In the genomic region with DNA sequence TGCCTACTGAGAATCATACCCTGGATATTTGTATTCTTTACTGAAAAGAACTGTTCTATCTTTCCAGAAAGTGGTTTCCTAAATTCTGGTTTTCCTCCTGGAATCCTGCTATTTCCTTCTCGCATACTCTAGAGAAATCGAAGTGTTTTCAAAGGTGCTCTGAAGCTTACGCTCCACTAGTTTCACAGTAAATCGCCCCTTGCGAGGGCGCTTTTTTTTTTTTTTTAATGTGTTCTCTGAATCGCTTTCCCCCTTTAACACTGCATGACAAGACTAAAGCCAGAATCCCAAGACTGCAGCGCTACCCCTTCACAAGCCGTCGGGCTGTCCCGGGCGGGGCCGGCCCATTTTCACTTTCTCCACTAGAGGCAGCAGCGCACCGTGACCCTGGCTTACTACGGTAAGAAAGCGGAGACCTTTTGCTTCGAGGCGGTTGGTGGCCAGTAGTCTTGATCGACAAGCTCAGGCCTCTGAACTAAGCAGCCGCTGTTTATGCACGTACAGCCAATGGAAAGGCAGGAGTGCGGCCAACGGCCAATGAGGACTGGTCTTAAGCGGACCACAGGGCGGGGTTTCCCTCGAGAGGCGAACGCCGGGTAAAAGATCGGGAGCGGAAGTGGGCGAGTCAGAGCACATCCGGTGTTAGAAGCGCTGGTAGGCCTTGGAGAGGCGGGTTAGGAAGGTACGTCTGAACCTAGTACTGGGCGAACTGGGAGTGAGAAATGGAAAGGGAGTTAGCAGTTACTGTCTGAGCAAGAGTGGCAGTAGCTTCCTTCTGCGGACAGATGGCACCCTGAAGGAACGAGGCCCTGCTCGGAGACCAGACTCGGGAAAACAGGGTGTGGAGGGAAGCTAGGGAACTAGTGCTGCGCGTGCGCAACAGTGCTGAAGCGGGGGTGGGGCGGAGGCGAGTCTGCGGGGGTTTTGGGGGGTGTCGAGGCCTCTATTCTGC, we compare ENCODE assay signal across 1 cellular context.
TF ChIP-seq lines count a peak whose summit lies in the region.

A gene with protein sequence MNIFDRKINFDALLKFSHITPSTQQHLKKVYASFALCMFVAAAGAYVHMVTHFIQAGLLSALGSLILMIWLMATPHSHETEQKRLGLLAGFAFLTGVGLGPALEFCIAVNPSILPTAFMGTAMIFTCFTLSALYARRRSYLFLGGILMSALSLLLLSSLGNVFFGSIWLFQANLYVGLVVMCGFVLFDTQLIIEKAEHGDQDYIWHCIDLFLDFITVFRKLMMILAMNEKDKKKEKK (plus strand): TSS at position 628 of the 952 bp plus-strand sequence. CDS start 10,937 bp downstream, outside the sequence.

TF ChIP-seq in HepG2, 621 proteins besides CTCF, POLR2A, EP300 and RAD21 (continued from another document and continues in another):
- TF ChIP-seq, protein P1, sequence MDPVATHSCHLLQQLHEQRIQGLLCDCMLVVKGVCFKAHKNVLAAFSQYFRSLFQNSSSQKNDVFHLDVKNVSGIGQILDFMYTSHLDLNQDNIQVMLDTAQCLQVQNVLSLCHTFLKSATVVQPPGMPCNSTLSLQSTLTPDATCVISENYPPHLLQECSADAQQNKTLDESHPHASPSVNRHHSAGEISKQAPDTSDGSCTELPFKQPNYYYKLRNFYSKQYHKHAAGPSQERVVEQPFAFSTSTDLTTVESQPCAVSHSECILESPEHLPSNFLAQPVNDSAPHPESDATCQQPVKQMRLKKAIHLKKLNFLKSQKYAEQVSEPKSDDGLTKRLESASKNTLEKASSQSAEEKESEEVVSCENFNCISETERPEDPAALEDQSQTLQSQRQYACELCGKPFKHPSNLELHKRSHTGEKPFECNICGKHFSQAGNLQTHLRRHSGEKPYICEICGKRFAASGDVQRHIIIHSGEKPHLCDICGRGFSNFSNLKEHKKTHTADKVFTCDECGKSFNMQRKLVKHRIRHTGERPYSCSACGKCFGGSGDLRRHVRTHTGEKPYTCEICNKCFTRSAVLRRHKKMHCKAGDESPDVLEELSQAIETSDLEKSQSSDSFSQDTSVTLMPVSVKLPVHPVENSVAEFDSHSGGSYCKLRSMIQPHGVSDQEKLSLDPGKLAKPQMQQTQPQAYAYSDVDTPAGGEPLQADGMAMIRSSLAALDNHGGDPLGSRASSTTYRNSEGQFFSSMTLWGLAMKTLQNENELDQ (CRISPR knock-in tag; IDR thresholded peaks at IDR 0.05; ENCODE audit: borderline replicate concordance): no peak
- no peak for TF ChIP-seq ATRX (CRISPR knock-in tag; IDR thresholded peaks at IDR 0.05; ENCODE audit: borderline replicate concordance)
- no peak for TF ChIP-seq SYNCRIP (IDR thresholded peaks at IDR 0.05; ENCODE audit: insufficient read depth, low read depth, low read length)
- TF ChIP-seq ATAD3A (CRISPR knock-in tag; IDR thresholded peaks at IDR 0.05): no peak
- TF ChIP-seq ATM (IDR thresholded peaks at IDR 0.05; ENCODE audit: borderline replicate concordance): no peak
- TF ChIP-seq GATAD1 (CRISPR knock-in tag; IDR thresholded peaks at IDR 0.05): peak; percentile 87
- peak; percentile 92 for TF ChIP-seq NFYC (CRISPR knock-in tag; IDR thresholded peaks at IDR 0.05)
- peak in 1 of 2 experiments; percentile 76; a peak in 1 of 4 replicates for TF ChIP-seq KLF16 (CRISPR knock-in tag; IDR thresholded peaks at IDR 0.05)
- TF ChIP-seq, protein P2, sequence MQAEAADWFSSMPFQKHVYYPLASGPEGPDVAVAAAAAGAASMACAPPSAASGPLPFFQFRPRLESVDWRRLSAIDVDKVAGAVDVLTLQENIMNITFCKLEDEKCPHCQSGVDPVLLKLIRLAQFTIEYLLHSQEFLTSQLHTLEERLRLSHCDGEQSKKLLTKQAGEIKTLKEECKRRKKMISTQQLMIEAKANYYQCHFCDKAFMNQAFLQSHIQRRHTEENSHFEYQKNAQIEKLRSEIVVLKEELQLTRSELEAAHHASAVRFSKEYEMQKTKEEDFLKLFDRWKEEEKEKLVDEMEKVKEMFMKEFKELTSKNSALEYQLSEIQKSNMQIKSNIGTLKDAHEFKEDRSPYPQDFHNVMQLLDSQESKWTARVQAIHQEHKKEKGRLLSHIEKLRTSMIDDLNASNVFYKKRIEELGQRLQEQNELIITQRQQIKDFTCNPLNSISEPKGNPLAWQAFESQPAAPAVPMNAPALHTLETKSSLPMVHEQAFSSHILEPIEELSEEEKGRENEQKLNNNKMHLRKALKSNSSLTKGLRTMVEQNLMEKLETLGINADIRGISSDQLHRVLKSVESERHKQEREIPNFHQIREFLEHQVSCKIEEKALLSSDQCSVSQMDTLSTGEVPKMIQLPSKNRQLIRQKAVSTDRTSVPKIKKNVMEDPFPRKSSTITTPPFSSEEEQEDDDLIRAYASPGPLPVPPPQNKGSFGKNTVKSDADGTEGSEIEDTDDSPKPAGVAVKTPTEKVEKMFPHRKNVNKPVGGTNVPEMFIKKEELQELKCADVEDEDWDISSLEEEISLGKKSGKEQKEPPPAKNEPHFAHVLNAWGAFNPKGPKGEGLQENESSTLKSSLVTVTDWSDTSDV (CRISPR knock-in tag; IDR thresholded peaks at IDR 0.05): no peak
- TF ChIP-seq FUBP1 (CRISPR knock-in tag; IDR thresholded peaks at IDR 0.05; ENCODE audit: borderline replicate concordance): no peak
- TF ChIP-seq FOXP1 (IDR thresholded peaks at IDR 0.05): no peak
- TF ChIP-seq FOXP1 (CRISPR knock-in tag; IDR thresholded peaks at IDR 0.05): 0 out of 2 replicates have a peak, but pooled peaks have one; percentile 26
- TF ChIP-seq EZH2 (conservative IDR thresholded peaks at IDR 0.05; ENCODE audit: low read depth, low read length): no peak
- TF ChIP-seq CERS6 (CRISPR knock-in tag; IDR thresholded peaks at IDR 0.05): no peak
- no peak for TF ChIP-seq SNRNP70 (IDR thresholded peaks at IDR 0.05; ENCODE audit: low read depth, low read length)
- TF ChIP-seq IRF2 (CRISPR knock-in tag; IDR thresholded peaks at IDR 0.05): peak; percentile 72; the same call in 1 of the 2 replicates
- peak; percentile 61; the same call in 1 of the 2 replicates for TF ChIP-seq HMGXB3 (CRISPR knock-in tag; IDR thresholded peaks at IDR 0.05; ENCODE audit: borderline replicate concordance)
- TF ChIP-seq, protein P3, sequence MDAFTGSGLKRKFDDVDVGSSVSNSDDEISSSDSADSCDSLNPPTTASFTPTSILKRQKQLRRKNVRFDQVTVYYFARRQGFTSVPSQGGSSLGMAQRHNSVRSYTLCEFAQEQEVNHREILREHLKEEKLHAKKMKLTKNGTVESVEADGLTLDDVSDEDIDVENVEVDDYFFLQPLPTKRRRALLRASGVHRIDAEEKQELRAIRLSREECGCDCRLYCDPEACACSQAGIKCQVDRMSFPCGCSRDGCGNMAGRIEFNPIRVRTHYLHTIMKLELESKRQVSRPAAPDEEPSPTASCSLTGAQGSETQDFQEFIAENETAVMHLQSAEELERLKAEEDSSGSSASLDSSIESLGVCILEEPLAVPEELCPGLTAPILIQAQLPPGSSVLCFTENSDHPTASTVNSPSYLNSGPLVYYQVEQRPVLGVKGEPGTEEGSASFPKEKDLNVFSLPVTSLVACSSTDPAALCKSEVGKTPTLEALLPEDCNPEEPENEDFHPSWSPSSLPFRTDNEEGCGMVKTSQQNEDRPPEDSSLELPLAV (CRISPR knock-in tag; conservative IDR thresholded peaks at IDR 0.05; ENCODE audit: low read depth): no peak
- TF ChIP-seq, protein P4, sequence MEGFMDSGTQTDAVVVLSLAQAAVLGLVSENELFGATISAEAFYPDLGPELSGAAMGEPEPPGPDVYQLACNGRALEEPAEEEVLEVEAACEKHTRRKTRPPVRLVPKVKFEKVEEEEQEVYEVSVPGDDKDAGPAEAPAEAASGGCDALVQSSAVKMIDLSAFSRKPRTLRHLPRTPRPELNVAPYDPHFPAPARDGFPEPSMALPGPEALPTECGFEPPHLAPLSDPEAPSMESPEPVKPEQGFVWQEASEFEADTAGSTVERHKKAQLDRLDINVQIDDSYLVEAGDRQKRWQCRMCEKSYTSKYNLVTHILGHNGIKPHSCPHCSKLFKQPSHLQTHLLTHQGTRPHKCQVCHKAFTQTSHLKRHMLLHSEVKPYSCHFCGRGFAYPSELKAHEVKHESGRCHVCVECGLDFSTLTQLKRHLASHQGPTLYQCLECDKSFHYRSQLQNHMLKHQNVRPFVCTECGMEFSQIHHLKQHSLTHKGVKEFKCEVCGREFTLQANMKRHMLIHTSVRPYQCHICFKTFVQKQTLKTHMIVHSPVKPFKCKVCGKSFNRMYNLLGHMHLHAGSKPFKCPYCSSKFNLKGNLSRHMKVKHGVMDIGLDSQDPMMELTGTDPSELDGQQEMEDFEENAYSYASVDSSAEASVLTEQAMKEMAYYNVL (CRISPR knock-in tag; IDR thresholded peaks at IDR 0.05; ENCODE audit: borderline replicate concordance): no peak
- TF ChIP-seq, protein P5, sequence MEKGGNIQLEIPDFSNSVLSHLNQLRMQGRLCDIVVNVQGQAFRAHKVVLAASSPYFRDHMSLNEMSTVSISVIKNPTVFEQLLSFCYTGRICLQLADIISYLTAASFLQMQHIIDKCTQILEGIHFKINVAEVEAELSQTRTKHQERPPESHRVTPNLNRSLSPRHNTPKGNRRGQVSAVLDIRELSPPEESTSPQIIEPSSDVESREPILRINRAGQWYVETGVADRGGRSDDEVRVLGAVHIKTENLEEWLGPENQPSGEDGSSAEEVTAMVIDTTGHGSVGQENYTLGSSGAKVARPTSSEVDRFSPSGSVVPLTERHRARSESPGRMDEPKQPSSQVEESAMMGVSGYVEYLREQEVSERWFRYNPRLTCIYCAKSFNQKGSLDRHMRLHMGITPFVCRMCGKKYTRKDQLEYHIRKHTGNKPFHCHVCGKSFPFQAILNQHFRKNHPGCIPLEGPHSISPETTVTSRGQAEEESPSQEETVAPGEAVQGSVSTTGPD (CRISPR knock-in tag; IDR thresholded peaks at IDR 0.05): no peak
- TF ChIP-seq PCBP2 (optimal IDR thresholded peaks at IDR 0.05; ENCODE audit: low read depth, low read length, poor library complexity, severe bottlenecking): no peak
- no peak for TF ChIP-seq TAF15 (IDR thresholded peaks at IDR 0.05; ENCODE audit: low read depth, low read length, poor library complexity, severe bottlenecking)
- TF ChIP-seq, protein P6, sequence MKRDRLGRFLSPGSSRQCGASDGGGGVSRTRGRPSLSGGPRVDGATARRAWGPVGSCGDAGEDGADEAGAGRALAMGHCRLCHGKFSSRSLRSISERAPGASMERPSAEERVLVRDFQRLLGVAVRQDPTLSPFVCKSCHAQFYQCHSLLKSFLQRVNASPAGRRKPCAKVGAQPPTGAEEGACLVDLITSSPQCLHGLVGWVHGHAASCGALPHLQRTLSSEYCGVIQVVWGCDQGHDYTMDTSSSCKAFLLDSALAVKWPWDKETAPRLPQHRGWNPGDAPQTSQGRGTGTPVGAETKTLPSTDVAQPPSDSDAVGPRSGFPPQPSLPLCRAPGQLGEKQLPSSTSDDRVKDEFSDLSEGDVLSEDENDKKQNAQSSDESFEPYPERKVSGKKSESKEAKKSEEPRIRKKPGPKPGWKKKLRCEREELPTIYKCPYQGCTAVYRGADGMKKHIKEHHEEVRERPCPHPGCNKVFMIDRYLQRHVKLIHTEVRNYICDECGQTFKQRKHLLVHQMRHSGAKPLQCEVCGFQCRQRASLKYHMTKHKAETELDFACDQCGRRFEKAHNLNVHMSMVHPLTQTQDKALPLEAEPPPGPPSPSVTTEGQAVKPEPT (CRISPR knock-in tag; IDR thresholded peaks at IDR 0.05; ENCODE audit: low read depth): no peak
- TF ChIP-seq NFE2L2 (IDR thresholded peaks at IDR 0.05; ENCODE audit: low read length): no peak
- TF ChIP-seq SALL2 (CRISPR knock-in tag; IDR thresholded peaks at IDR 0.05): no peak; the same call in 1 of the 2 replicates
- TF ChIP-seq HDAC2 (CRISPR knock-in tag; IDR thresholded peaks at IDR 0.05): peak; percentile 64
